Comparison of ENCODE assay signal across 31 cellular contexts in genomic region chr9:106450549-106450948, GRCh38.
DNase-seq lines count a peak whose midpoint lies in the region; ATAC-seq, FAIRE-seq and TF ChIP-seq lines count a peak whose summit lies in the region.
"Had no signal": no experiment of that assay in that cellular context is flagged by ENCODE, and none has a peak within 500 bp of the region (broad histone marks: within the 10 kb centered on the region; RNA-seq: fewer than 3 reads in every experiment).

No MANE protein-coding gene starts in this region.

- H3K9me3 ChIP-seq in OCI-LY3 (ENCODE audit: insufficient read depth, low read length) (no peaks in the 10 kb centered on the region), GM12878 (replicated peaks; ENCODE audit: control insufficient read depth, insufficient read depth, low read length) (no peaks in the 10 kb centered on the region), gastrocnemius medialis (no peaks in the 10 kb centered on the region)
- H3K9me3 ChIP-seq: adrenal gland, BLaER1, lower lobe of right lung, mucosa of descending colon, stomach, tibial artery had no signal

- DNase-seq in GM12878 (ENCODE audit: low read depth, low spot score) (no peak), left kidney (ENCODE audit: low read depth, low spot score) (peak; percentile 12), gastrocnemius medialis (peak; percentile 83 to 91), GM12892 (ENCODE audit: insufficient read length) (no peak), EL (no peak)
- DNase-seq: activated CD4-positive, alpha-beta T cell treated with anti-CD3 and anti-CD28 coated beads for 1 hour; activated CD8-positive, alpha-beta memory T cell treated with anti-CD3 and anti-CD28 coated beads, Interleukin-2, amount 50 U/mL, for 48 hours; activated CD8-positive, alpha-beta T cell treated with anti-CD3 and anti-CD28 coated beads for 36 hours; activated naive CD4-positive, alpha-beta T cell treated with anti-CD3 and anti-CD28 coated beads for 36 hours; cerebellar nuclear complex; dermis blood vessel endothelial cell; DMS153; endodermal cell; IMR-90; lower lobe of right lung; mucosa of descending colon; NCI-H1436 treated with DMSO at 0.1 percent for 48 hours; NCI-H524 treated with DMSO at 0.1 percent for 48 hours; nephron progenitor cell; SIG-M5; stimulated activated CD4-positive, alpha-beta T cell treated with anti-CD3 and anti-CD28 coated beads, Interleukin-4, amount 100 ng/mL, for 1 hour; stomach; tibial artery had no signal

- TF ChIP-seq EP300 in GM12878 (IDR thresholded peaks at IDR 0.05; ENCODE audit: borderline replicate concordance in 1 of 2, control insufficient read depth in 1 of 2, low read depth in 2 of 2, low read length in 2 of 2), result no peak

- no peak for TF ChIP-seq RAD21 in GM12878 (IDR thresholded peaks at IDR 0.05; ENCODE audit: insufficient read depth, low read depth, low read length)

- TF ChIP-seq POLR2A in GM12878 (IDR thresholded peaks at IDR 0.05; ENCODE audit: low read depth, low read length) (no peak), gastrocnemius medialis (IDR thresholded peaks at IDR 0.05) (no peak), GM12892 (IDR thresholded peaks at IDR 0.05; ENCODE audit: low read depth, low read length) (no peak)

- peak overlapping the region; percentile 59; the same call in 1 of the 2 replicates for H3K27ac ChIP-seq in OCI-LY3 (ENCODE audit: low read length)
- no peak overlapping the region for H3K27ac ChIP-seq in GM12878 (ENCODE audit: control insufficient read depth, insufficient read depth)
- peak overlapping the region; percentile 75 to 83 (median 80) for H3K27ac ChIP-seq in gastrocnemius medialis
- H3K27ac ChIP-seq: adrenal gland, BLaER1, lower lobe of right lung, stomach, tibial artery had no signal

- H3K4me1 ChIP-seq in OCI-LY3 (ENCODE audit: low read length) (peaks cover 33% of the 10 kb centered on the region), GM12878 (ENCODE audit: control insufficient read depth, insufficient read depth, low read length) (no peaks in the 10 kb centered on the region), gastrocnemius medialis (peaks cover 11 to 19% of the 10 kb centered on the region in 2 donors)
- H3K4me1 ChIP-seq: adrenal gland, BLaER1, lower lobe of right lung, stomach, tibial artery had no signal

- FAIRE-seq in GM12878 (lab: Jason Lieb, UNC) (no peak), GM12892 (lab: Jason Lieb, UNC) (no peak)
- FAIRE-seq: GM12891, keratinocyte had no signal

- no TSS peak for BruUV-seq in GM12878 (replicated peaks; lab: Mats Ljungman, UMichigan)

- peak; percentile 12 for ATAC-seq in GM12878
- peak; percentile 96 to 98 for ATAC-seq in gastrocnemius medialis
- ATAC-seq in HG03457 (IDR thresholded peaks at IDR 0.05; ENCODE audit: unreplicated experiment), result no peak
- ATAC-seq: activated CD8-positive, alpha-beta T cell treated with anti-CD3 and anti-CD28 coated beads for 36 hours; HCT116; lower lobe of right lung; mucosa of descending colon; Panc1 had no signal

- RAD21 ChIA-PET in GM12878 (lab: Charles Lee; ENCODE audit: unreplicated experiment), result no interaction called here

- TF ChIP-seq CTCF in OCI-LY3 (IDR thresholded peaks at IDR 0.05; ENCODE audit: low read depth, low read length) (no peak), GM12878 (IDR thresholded peaks at IDR 0.05 in 2 of 3, conservative IDR thresholded peaks at IDR 0.05 in 1 of 3; ENCODE audit: control insufficient read depth in 2 of 3, extremely low read depth in 1 of 3, insufficient read depth in 1 of 3, low read depth in 3 of 3, low read length in 3 of 3) (no peak), gastrocnemius medialis (IDR thresholded peaks at IDR 0.05 in 4 of 5, conservative IDR thresholded peaks at IDR 0.05 in 1 of 5) (no peak)

- H3K27me3 ChIP-seq in OCI-LY3 (ENCODE audit: low read depth, low read length), result no peaks in the 10 kb centered on the region
- H3K27me3 ChIP-seq in GM12878 (replicated peaks in 1 of 2; ENCODE audit: control insufficient read depth in 2 of 2, insufficient read depth in 2 of 2, low read length in 1 of 2), result no peaks in the 10 kb centered on the region
- H3K27me3 ChIP-seq in gastrocnemius medialis, result no peaks in the 10 kb centered on the region
- H3K27me3 ChIP-seq: adrenal gland, BLaER1, stomach, tibial artery had no signal

- SMC1A ChIA-PET in GM12878 (lab: Charles Lee; ENCODE audit: uncharacterized antibody, unreplicated experiment), result interaction anchor here (0.8 to 2.3 kb wide), 4 partner anchors 18 to 53 kb away, joined by 3 to 5 read pairs (median 3); no protein-coding TSS in a partner anchor

- H3K36me3 ChIP-seq in OCI-LY3 (replicated peaks; ENCODE audit: low read depth, low read length), result no peaks in the 10 kb centered on the region
- no peaks in the 10 kb centered on the region for H3K36me3 ChIP-seq in GM12878 (ENCODE audit: control insufficient read depth in 2 of 2, insufficient read depth in 2 of 2, low read length in 1 of 2)
- H3K36me3 ChIP-seq in gastrocnemius medialis, result no peaks in the 10 kb centered on the region
- H3K36me3 ChIP-seq: adrenal gland, BLaER1, lower lobe of right lung, stomach, tibial artery had no signal

- H3K79me2 ChIP-seq in OCI-LY3 (ENCODE audit: low read length) (no peaks in the 10 kb centered on the region), GM12878 (ENCODE audit: control insufficient read depth, insufficient read depth, low read length) (no peaks in the 10 kb centered on the region)

- CTCF ChIA-PET in GM12878 (lab: Yijun Ruan, JAX), result interaction anchor here (0.8 kb wide), 1 partner anchor 56 kb away, joined by 3 read pairs; no protein-coding TSS in a partner anchor

- H3K4me3 ChIP-seq in OCI-LY3 (ENCODE audit: low read length), result no peak overlapping the region
- H3K4me3 ChIP-seq in GM12878, result no peak overlapping the region
- no peak overlapping the region for H3K4me3 ChIP-seq in gastrocnemius medialis
- H3K4me3 ChIP-seq: adrenal gland, BLaER1, lower lobe of right lung, mucosa of descending colon, stomach, tibial artery had no signal

- no peak overlapping the region for H2AFZ ChIP-seq in OCI-LY3 (ENCODE audit: low read depth, low read length)
- no peak overlapping the region for H2AFZ ChIP-seq in GM12878 (ENCODE audit: control insufficient read depth, low read depth, low read length)

- H3K4me2 ChIP-seq in OCI-LY3 (ENCODE audit: low read length), result peak overlapping the region; percentile 24
- no peak overlapping the region for H3K4me2 ChIP-seq in GM12878 (ENCODE audit: control insufficient read depth, insufficient read depth)
- H3K4me2 ChIP-seq: BLaER1 had no signal

- no peaks in the 10 kb centered on the region for H4K20me1 ChIP-seq in OCI-LY3 (ENCODE audit: insufficient read depth, low read length)
- H4K20me1 ChIP-seq in GM12878 (ENCODE audit: control insufficient read depth, insufficient read depth), result no peaks in the 10 kb centered on the region
- H4K20me1 ChIP-seq: BLaER1 had no signal

- POLR2A ChIA-PET in GM12878 (lab: Charles Lee), result interaction anchor here (1.2 kb wide), 1 partner anchor 58 kb away, joined by 3 read pairs; no protein-coding TSS in a partner anchor

- in situ Hi-C loops in GM12878 (cut with MboI) (no loop called here), gastrocnemius medialis (cut with MboI; ENCODE audit: low sequenced_read_pairs in 4 of 4) (no loop called here)

- intact Hi-C loops in GM12878 (cut with micrococcal nuclease; ENCODE audit: unreplicated experiment) (no loop called here), gastrocnemius medialis (cut with DNase I; ENCODE audit: low total_unique reads) (loop anchor here (2.0 kb wide), 3 partner anchors 226 to 722 kb away; no protein-coding TSS in a partner anchor)

- H3K9ac ChIP-seq in OCI-LY3 (ENCODE audit: low read length) (no peak overlapping the region), GM12878 (ENCODE audit: control insufficient read depth, insufficient read depth, low read length) (no peak overlapping the region)
- H3K9ac ChIP-seq: BLaER1 had no signal

TF ChIP-seq in GM12878, 131 proteins besides CTCF, POLR2A, EP300 and RAD21:
- TF ChIP-seq NRF1 (conservative IDR thresholded peaks at IDR 0.05; ENCODE audit: low read depth, low read length) (no peak), ZSCAN29 (IDR thresholded peaks at IDR 0.05) (no peak)

Comparison
In these comparisons a context has a peak if more than half of its experiments do, and no peak if none do; other contexts are left out.
1. DNase-seq: peak in left kidney (single experiment) and gastrocnemius medialis (2 of 2); none in GM12878 (single experiment), GM12892 (single experiment) and EL (single experiment).